14 cellular contexts compared by ENCODE assay signal in the genomic region with DNA sequence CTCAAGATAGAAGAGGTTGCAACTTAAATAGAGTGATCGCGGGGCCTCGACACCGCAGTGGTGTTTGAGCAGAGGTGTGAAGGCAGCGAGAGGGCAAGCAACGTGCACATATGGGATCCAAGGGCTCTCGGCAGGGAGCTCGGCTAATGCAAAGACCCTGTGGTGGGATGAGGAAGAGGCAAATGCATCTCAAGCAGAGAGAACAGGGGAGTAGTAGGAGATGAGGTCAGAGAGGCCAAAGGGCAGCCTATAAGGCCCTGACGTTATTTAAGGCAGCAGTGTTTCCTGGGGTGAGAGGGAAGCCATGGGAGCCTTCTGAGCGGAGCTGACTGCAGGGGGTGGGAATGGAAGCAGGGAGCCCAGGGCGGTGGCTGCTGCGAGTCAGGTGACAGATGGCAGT.
DNase-seq lines count a peak whose midpoint lies in the region; ATAC-seq and TF ChIP-seq lines count a peak whose summit lies in the region.
"Had no signal": no experiment of that assay in that cellular context is flagged by ENCODE, and none has a peak within 500 bp of the region (broad histone marks: within the 10 kb centered on the region; RNA-seq: fewer than 3 reads in every experiment).

No MANE protein-coding gene starts in this region.

- no peaks in the 10 kb centered on the region for H3K9me3 Mint-ChIP-seq in nephron progenitor cell
- no peaks in the 10 kb centered on the region for H3K9me3 Mint-ChIP-seq in natural killer cell treated with Interleukin-12 subunit alpha and Interleukin-12 subunit beta and Interleukin-15 and Interleukin-18, amount 100 ng/mL, for 72 hours
- H3K9me3 Mint-ChIP-seq: CD14-positive monocyte; CD8-positive, alpha-beta T cell; H9 had no signal

- peak overlapping the region; percentile 52 for H3K27ac Mint-ChIP-seq in nephron progenitor cell
- no peak overlapping the region for H3K27ac Mint-ChIP-seq in natural killer cell treated with Interleukin-12 subunit alpha and Interleukin-12 subunit beta and Interleukin-15 and Interleukin-18, amount 100 ng/mL, for 72 hours
- H3K27ac Mint-ChIP-seq: CD8-positive, alpha-beta T cell; H9 had no signal

- H3K27me3 Mint-ChIP-seq in nephron progenitor cell (ENCODE audit: low read depth, poor library complexity): peaks cover 4% of the 10 kb centered on the region
- H3K27me3 Mint-ChIP-seq in natural killer cell treated with Interleukin-12 subunit alpha and Interleukin-12 subunit beta and Interleukin-15 and Interleukin-18, amount 100 ng/mL, for 72 hours: no peaks in the 10 kb centered on the region

- ATAC-seq in natural killer cell treated with Interleukin-12 subunit alpha and Interleukin-12 subunit beta and Interleukin-15 and Interleukin-18, amount 100 ng/mL, for 72 hours: no peak
- ATAC-seq in GM19324 (IDR thresholded peaks at IDR 0.05; ENCODE audit: low FRiP score, unreplicated experiment): no peak
- ATAC-seq: CD8-positive, alpha-beta T cell had no signal

- no peak overlapping the region for H3K4me3 Mint-ChIP-seq in nephron progenitor cell
- H3K4me3 Mint-ChIP-seq in natural killer cell treated with Interleukin-12 subunit alpha and Interleukin-12 subunit beta and Interleukin-15 and Interleukin-18, amount 100 ng/mL, for 72 hours: no peak overlapping the region
- H3K4me3 Mint-ChIP-seq: CD14-positive monocyte; CD8-positive, alpha-beta T cell; H9 had no signal

- no peak overlapping the region for H3K4me3 ChIP-seq in foreskin fibroblast (ENCODE audit: low read depth in 1 of 2, low read length in 2 of 2)

- TF ChIP-seq CTCF in nephron progenitor cell (IDR thresholded peaks at IDR 0.05): no peak
- no peak for TF ChIP-seq CTCF in foreskin fibroblast (IDR thresholded peaks at IDR 0.05; ENCODE audit: low read depth, low read length)

- peak; percentile 11 for DNase-seq in DMS 273 (lab: John Stamatoyannopoulos, UW; ENCODE audit: unreplicated experiment)
- no peak for DNase-seq in DMS 273 treated with DMSO at 0.1 percent for 48 hours (lab: John Stamatoyannopoulos, UW)
- DNase-seq in ELF-1 (ENCODE audit: low read depth, low spot score): peak; percentile 30
- DNase-seq in NCI-H2171 (lab: John Stamatoyannopoulos, UW): peak; percentile 32
- DNase-seq in nephron progenitor cell: no peak
- no peak for DNase-seq in foreskin fibroblast
- DNase-seq in natural killer cell treated with Interleukin-12 subunit alpha and Interleukin-12 subunit beta and Interleukin-15 and Interleukin-18, amount 100 ng/mL, for 72 hours (ENCODE audit: low spot score): no peak
- DNase-seq: CD8-positive, alpha-beta T cell; COR-L47; DMS79; GOT3; H9 had no signal

- H3K36me3 Mint-ChIP-seq in nephron progenitor cell (ENCODE audit: low read depth): no peaks in the 10 kb centered on the region
- H3K36me3 Mint-ChIP-seq in natural killer cell treated with Interleukin-12 subunit alpha and Interleukin-12 subunit beta and Interleukin-15 and Interleukin-18, amount 100 ng/mL, for 72 hours: no peaks in the 10 kb centered on the region

- peaks cover 23% of the 10 kb centered on the region for H3K4me1 Mint-ChIP-seq in nephron progenitor cell
- no peaks in the 10 kb centered on the region for H3K4me1 Mint-ChIP-seq in natural killer cell treated with Interleukin-12 subunit alpha and Interleukin-12 subunit beta and Interleukin-15 and Interleukin-18, amount 100 ng/mL, for 72 hours (ENCODE audit: low read depth in 2 of 2)
- H3K4me1 Mint-ChIP-seq: CD14-positive monocyte had no signal

Comparison
In these comparisons a context has a peak if more than half of its experiments do, and no peak if none do; other contexts are left out.
1. DNase-seq: peak in DMS 273 (single experiment), ELF-1 (single experiment) and NCI-H2171 (single experiment); none in DMS 273 treated with DMSO at 0.1 percent for 48 hours (single experiment), nephron progenitor cell (single experiment), foreskin fibroblast (0 of 2) and natural killer cell treated with Interleukin-12 subunit alpha and Interleukin-12 subunit beta and Interleukin-15 and Interleukin-18, amount 100 ng/mL, for 72 hours (single experiment).